In genomic region chr15:31477851-31478250, GRCh38 we compare ENCODE assay signal across 11 cellular contexts.
"Had no signal": no experiment of that assay in that cellular context is flagged by ENCODE, and none has a peak within 500 bp of the region (broad histone marks: within the 10 kb centered on the region; RNA-seq: fewer than 3 reads in every experiment).

No MANE protein-coding gene starts in this region.

- DNase-seq: activated CD4-positive, alpha-beta T cell treated with anti-CD3 and anti-CD28 coated beads, Interleukin-2, amount 10 ng/mL, durations not matched to agents 24 days and 14 days; erythroblast; gastrocnemius medialis; midbrain; SIG-M5; stimulated activated naive B cell treated with anti-CD40 and anti-IgM and Interleukin-4, amounts not matched to agents 10 μg/mL and 1 μg/mL and 100 μg/mL, for 72 hours; T-helper 17 cell had no signal

- H3K27ac ChIP-seq: ascending aorta, breast epithelium, gastrocnemius medialis, tibial nerve had no signal

- H3K4me3 Mint-ChIP-seq: activated CD4-positive, alpha-beta T cell treated with anti-CD3 and anti-CD28 coated beads, Interleukin-2, amount 10 ng/mL, durations not matched to agents 24 days and 14 days; stimulated activated naive B cell treated with anti-CD40 and anti-IgM and Interleukin-4, amounts not matched to agents 10 μg/mL and 1 μg/mL and 100 μg/mL, for 72 hours; T-helper 17 cell had no signal

- ATAC-seq: gastrocnemius medialis; left lobe of liver; stimulated activated naive B cell treated with anti-CD40 and anti-IgM and Interleukin-4, amounts not matched to agents 10 μg/mL and 1 μg/mL and 100 μg/mL, for 72 hours; T-helper 17 cell had no signal

- H3K4me3 ChIP-seq: ascending aorta, breast epithelium, gastrocnemius medialis, tibial nerve had no signal

- H3K27me3 Mint-ChIP-seq: activated CD4-positive, alpha-beta T cell treated with anti-CD3 and anti-CD28 coated beads, Interleukin-2, amount 10 ng/mL, durations not matched to agents 24 days and 14 days; T-helper 17 cell had no signal

- H3K9me3 ChIP-seq: ascending aorta, breast epithelium, gastrocnemius medialis, tibial nerve had no signal

- H3K27ac Mint-ChIP-seq: activated CD4-positive, alpha-beta T cell treated with anti-CD3 and anti-CD28 coated beads, Interleukin-2, amount 10 ng/mL, durations not matched to agents 24 days and 14 days; stimulated activated naive B cell treated with anti-CD40 and anti-IgM and Interleukin-4, amounts not matched to agents 10 μg/mL and 1 μg/mL and 100 μg/mL, for 72 hours; T-helper 17 cell had no signal
